Comparison of ENCODE assay signal across 1 cellular context in the genomic region with DNA sequence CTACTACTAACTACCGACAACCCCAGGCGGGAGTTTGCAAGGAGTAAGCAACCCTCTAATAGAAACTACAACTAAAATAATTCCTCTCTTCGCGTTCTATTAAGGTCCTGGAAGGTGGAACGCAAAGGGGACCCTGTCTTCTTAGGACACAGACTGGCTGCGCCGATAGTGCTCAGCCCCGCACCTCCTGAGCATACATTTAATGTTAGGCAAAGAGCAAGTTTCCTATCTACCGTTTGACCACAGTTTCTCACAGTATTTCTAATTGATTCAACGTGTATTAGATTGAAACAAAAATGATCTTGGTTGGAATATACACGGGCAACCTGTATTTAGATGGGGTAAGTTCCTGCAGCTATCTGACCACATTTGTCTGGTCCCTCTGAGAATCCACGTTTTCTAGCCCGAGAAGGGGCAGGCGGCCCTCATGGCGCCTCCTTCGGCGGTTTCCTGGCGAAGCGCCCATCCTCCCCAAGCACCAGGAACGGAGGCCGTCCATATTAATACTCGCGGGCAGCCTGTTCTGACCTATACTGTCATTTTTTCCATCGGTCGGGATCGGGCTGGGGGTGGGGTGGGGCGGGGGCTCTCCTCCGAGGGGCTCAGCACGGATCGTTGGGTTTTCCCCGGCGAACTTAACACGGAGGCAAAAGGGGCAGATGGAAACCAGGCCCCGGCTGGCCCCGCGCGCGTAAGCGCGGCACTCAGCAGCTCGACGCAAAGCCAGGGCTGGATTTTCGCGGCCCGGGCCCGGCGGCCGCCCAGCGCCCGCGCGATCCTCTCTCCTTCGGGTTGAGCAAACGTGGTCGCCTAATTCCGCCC.
TF ChIP-seq lines count a peak whose summit lies in the region.

No MANE protein-coding gene starts in this region.

TF ChIP-seq in GM23338, 12 proteins besides CTCF, POLR2A, EP300 and RAD21 (continued from another document):
- TF ChIP-seq, protein P1, sequence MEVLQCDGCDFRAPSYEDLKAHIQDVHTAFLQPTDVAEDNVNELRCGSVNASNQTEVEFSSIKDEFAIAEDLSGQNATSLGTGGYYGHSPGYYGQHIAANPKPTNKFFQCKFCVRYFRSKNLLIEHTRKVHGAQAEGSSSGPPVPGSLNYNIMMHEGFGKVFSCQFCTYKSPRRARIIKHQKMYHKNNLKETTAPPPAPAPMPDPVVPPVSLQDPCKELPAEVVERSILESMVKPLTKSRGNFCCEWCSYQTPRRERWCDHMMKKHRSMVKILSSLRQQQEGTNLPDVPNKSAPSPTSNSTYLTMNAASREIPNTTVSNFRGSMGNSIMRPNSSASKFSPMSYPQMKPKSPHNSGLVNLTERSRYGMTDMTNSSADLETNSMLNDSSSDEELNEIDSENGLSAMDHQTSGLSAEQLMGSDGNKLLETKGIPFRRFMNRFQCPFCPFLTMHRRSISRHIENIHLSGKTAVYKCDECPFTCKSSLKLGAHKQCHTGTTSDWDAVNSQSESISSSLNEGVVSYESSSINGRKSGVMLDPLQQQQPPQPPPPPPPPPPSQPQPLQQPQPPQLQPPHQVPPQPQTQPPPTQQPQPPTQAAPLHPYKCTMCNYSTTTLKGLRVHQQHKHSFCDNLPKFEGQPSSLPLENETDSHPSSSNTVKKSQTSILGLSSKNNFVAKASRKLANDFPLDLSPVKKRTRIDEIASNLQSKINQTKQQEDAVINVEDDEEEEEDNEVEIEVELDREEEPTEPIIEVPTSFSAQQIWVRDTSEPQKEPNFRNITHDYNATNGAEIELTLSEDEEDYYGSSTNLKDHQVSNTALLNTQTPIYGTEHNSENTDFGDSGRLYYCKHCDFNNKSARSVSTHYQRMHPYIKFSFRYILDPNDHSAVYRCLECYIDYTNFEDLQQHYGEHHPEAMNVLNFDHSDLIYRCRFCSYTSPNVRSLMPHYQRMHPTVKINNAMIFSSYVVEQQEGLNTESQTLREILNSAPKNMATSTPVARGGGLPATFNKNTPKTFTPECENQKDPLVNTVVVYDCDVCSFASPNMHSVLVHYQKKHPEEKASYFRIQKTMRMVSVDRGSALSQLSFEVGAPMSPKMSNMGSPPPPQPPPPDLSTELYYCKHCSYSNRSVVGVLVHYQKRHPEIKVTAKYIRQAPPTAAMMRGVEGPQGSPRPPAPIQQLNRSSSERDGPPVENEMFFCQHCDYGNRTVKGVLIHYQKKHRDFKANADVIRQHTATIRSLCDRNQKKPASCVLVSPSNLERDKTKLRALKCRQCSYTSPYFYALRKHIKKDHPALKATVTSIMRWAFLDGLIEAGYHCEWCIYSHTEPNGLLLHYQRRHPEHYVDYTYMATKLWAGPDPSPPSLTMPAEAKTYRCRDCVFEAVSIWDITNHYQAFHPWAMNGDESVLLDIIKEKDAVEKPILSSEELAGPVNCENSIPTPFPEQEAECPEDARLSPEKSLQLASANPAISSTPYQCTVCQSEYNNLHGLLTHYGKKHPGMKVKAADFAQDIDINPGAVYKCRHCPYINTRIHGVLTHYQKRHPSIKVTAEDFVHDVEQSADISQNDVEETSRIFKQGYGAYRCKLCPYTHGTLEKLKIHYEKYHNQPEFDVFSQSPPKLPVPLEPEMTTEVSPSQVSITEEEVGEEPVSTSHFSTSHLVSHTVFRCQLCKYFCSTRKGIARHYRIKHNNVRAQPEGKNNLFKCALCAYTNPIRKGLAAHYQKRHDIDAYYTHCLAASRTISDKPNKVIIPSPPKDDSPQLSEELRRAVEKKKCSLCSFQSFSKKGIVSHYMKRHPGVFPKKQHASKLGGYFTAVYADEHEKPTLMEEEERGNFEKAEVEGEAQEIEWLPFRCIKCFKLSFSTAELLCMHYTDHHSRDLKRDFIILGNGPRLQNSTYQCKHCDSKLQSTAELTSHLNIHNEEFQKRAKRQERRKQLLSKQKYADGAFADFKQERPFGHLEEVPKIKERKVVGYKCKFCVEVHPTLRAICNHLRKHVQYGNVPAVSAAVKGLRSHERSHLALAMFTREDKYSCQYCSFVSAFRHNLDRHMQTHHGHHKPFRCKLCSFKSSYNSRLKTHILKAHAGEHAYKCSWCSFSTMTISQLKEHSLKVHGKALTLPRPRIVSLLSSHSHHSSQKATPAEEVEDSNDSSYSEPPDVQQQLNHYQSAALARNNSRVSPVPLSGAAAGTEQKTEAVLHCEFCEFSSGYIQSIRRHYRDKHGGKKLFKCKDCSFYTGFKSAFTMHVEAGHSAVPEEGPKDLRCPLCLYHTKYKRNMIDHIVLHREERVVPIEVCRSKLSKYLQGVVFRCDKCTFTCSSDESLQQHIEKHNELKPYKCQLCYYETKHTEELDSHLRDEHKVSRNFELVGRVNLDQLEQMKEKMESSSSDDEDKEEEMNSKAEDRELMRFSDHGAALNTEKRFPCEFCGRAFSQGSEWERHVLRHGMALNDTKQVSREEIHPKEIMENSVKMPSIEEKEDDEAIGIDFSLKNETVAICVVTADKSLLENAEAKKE (CRISPR knock-in tag; IDR thresholded peaks at IDR 0.05) = no peak
- TF ChIP-seq, protein P2, sequence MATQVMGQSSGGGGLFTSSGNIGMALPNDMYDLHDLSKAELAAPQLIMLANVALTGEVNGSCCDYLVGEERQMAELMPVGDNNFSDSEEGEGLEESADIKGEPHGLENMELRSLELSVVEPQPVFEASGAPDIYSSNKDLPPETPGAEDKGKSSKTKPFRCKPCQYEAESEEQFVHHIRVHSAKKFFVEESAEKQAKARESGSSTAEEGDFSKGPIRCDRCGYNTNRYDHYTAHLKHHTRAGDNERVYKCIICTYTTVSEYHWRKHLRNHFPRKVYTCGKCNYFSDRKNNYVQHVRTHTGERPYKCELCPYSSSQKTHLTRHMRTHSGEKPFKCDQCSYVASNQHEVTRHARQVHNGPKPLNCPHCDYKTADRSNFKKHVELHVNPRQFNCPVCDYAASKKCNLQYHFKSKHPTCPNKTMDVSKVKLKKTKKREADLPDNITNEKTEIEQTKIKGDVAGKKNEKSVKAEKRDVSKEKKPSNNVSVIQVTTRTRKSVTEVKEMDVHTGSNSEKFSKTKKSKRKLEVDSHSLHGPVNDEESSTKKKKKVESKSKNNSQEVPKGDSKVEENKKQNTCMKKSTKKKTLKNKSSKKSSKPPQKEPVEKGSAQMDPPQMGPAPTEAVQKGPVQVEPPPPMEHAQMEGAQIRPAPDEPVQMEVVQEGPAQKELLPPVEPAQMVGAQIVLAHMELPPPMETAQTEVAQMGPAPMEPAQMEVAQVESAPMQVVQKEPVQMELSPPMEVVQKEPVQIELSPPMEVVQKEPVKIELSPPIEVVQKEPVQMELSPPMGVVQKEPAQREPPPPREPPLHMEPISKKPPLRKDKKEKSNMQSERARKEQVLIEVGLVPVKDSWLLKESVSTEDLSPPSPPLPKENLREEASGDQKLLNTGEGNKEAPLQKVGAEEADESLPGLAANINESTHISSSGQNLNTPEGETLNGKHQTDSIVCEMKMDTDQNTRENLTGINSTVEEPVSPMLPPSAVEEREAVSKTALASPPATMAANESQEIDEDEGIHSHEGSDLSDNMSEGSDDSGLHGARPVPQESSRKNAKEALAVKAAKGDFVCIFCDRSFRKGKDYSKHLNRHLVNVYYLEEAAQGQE (IDR thresholded peaks at IDR 0.05; ENCODE audit: unreplicated experiment) = no peak
- TF ChIP-seq JUNB (IDR thresholded peaks at IDR 0.05; ENCODE audit: unreplicated experiment) = no peak
- TF ChIP-seq POLR2AphosphoS5 (IDR thresholded peaks at IDR 0.05; ENCODE audit: low read depth) = no peak; the same call in 1 of the 2 replicates
- TF ChIP-seq ZNF331 (CRISPR knock-in tag; IDR thresholded peaks at IDR 0.05; ENCODE audit: low read depth) = no peak
